8 cellular contexts compared by ENCODE assay signal in the genomic region with DNA sequence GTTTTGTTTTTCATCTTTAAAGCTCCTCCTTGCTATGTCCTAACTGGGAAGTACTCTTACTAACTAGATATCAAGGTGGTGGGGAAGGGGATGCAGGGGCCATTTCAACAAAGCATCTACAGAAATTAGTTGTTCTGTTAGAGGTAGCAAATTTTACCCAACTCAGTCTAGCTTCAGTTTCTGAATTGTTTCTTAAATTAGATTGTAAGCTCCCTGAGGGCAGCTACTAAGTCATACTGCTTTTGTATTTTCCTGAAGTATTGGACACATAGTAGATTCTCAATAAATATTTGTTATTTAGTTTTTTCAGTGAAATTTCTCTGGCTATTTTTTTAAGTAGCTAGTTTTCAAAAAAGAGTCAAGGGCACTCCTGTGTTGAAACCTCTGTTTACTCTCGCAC. TPM values are rescaled to one million over a fixed set of nuclear protein-coding genes. Genes with fewer than 3 reads are reported as not detected.
DNase-seq lines count a peak whose midpoint lies in the region; ATAC-seq and TF ChIP-seq lines count a peak whose summit lies in the region.

No MANE protein-coding gene starts in this region.

- DNase-seq in CD4-positive, CD25-positive, alpha-beta regulatory T cell: peak in 1 of 3 donors; percentile 14
- DNase-seq in Karpas-422 (no peak), choroid plexus epithelial cell (ENCODE audit: low read depth) (peak; percentile 14), NCI-H510A (lab: John Stamatoyannopoulos, UW) (no peak), AG08395 (ENCODE audit: low spot score) (no peak), HEK293T (ENCODE audit: extremely low spot score) (no peak)

- H3K4me3 Mint-ChIP-seq in CD4-positive, CD25-positive, alpha-beta regulatory T cell: peak overlapping the region; percentile 91 to 99 (median 96)

- H3K9me3 ChIP-seq in CD4-positive, CD25-positive, alpha-beta regulatory T cell (ENCODE audit: control insufficient read depth in 2 of 2, low read length in 2 of 2): no peaks in the 10 kb centered on the region
- H3K9me3 ChIP-seq in Karpas-422 (ENCODE audit: low read length) (no peaks in the 10 kb centered on the region), neural cell (ENCODE audit: low read length) (no peaks in the 10 kb centered on the region)

- CTCF ChIA-PET in HEK293T (lab: Yijun Ruan, JAX): interaction anchor here (1.2 kb wide), 1 partner anchor 49 kb away, joined by 4 read pairs; no protein-coding TSS in a partner anchor

- H3K79me2 ChIP-seq in Karpas-422 (ENCODE audit: low read length) (peaks cover 95% of the 10 kb centered on the region), neural cell (replicated peaks; ENCODE audit: insufficient read depth, low read length) (peaks cover 81% of the 10 kb centered on the region)

- H4K20me1 ChIP-seq in Karpas-422 (ENCODE audit: insufficient read depth, low read depth, low read length): peaks cover 18% of the 10 kb centered on the region
- no peaks in the 10 kb centered on the region for H4K20me1 ChIP-seq in neural cell (ENCODE audit: insufficient read depth)

- H3K4me1 ChIP-seq in CD4-positive, CD25-positive, alpha-beta regulatory T cell (ENCODE audit: control insufficient read depth, insufficient read depth, low read length, poor library complexity, severe bottlenecking): peaks cover 58% of the 10 kb centered on the region
- H3K4me1 ChIP-seq in Karpas-422 (ENCODE audit: low read length): peaks cover 46% of the 10 kb centered on the region

- peaks cover 34% of the 10 kb centered on the region for H3K36me3 ChIP-seq in CD4-positive, CD25-positive, alpha-beta regulatory T cell (ENCODE audit: control insufficient read depth, insufficient read depth, low read length)
- peaks cover 71% of the 10 kb centered on the region for H3K36me3 ChIP-seq in Karpas-422 (ENCODE audit: insufficient read depth, low read length)
- no peaks in the 10 kb centered on the region for H3K36me3 ChIP-seq in neural cell (ENCODE audit: insufficient read depth, low read length)

- no peaks in the 10 kb centered on the region for H3K27me3 ChIP-seq in CD4-positive, CD25-positive, alpha-beta regulatory T cell (ENCODE audit: control insufficient read depth, insufficient read depth, low read length)
- H3K27me3 ChIP-seq in Karpas-422 (ENCODE audit: low read length) (no peaks in the 10 kb centered on the region), neural cell (ENCODE audit: insufficient read depth, low read depth, low read length) (no peaks in the 10 kb centered on the region)

- H3K27me3 Mint-ChIP-seq in CD4-positive, CD25-positive, alpha-beta regulatory T cell: no peaks in the 10 kb centered on the region

- ATAC-seq in CD4-positive, CD25-positive, alpha-beta regulatory T cell (ENCODE audit: low read depth in 2 of 2): no peak
- no peak for ATAC-seq in HG02759 (IDR thresholded peaks at IDR 0.05; ENCODE audit: unreplicated experiment)

- peaks cover 0 to 3% (median 0%) of the 10 kb centered on the region in 7 donors for H3K9me3 Mint-ChIP-seq in CD4-positive, CD25-positive, alpha-beta regulatory T cell

- H2AFZ ChIP-seq in Karpas-422 (ENCODE audit: low read length) (no peak overlapping the region), neural cell (ENCODE audit: low read depth, low read length) (peak overlapping the region; percentile 4)

- peak overlapping the region; percentile 91 for H3K4me3 ChIP-seq in CD4-positive, CD25-positive, alpha-beta regulatory T cell (ENCODE audit: low read depth, low read length)
- H3K4me3 ChIP-seq in Karpas-422 (ENCODE audit: low read length) (peak overlapping the region; percentile 79), choroid plexus epithelial cell (ENCODE audit: low read depth, low read length) (peak overlapping the region; percentile 94), neural cell (ENCODE audit: low read length) (peak overlapping the region; percentile 76)

- no peak for TF ChIP-seq RAD21 in neural cell (conservative IDR thresholded peaks at IDR 0.05)

- H3K4me2 ChIP-seq in Karpas-422 (ENCODE audit: low read depth, low read length, poor library complexity, severe bottlenecking): peak overlapping the region; percentile 93
- peak overlapping the region; percentile 78 for H3K4me2 ChIP-seq in neural cell (ENCODE audit: low read length)

- H3F3A ChIP-seq in neural cell (ENCODE audit: insufficient read depth, low read length, poor library complexity, severe bottlenecking): peaks cover 8% of the 10 kb centered on the region

- peaks cover 51 to 83% (median 65%) of the 10 kb centered on the region in 4 donors for H3K4me1 Mint-ChIP-seq in CD4-positive, CD25-positive, alpha-beta regulatory T cell

- peak overlapping the region; percentile 95; the same call in 1 of the 2 replicates for H3K9ac ChIP-seq in Karpas-422 (ENCODE audit: low read length)
- peak overlapping the region; percentile 99 for H3K9ac ChIP-seq in neural cell (ENCODE audit: low read length)

- no peak for TF ChIP-seq EP300 in neural cell (conservative IDR thresholded peaks at IDR 0.05; ENCODE audit: poor library complexity, severe bottlenecking)

- H3K27ac ChIP-seq in CD4-positive, CD25-positive, alpha-beta regulatory T cell (ENCODE audit: insufficient read depth, low read length, poor library complexity, severe bottlenecking): peak overlapping the region; percentile 99
- H3K27ac ChIP-seq in Karpas-422 (ENCODE audit: low read length) (0 out of 2 replicates have a peak overlapping the region, but pooled peaks have one; percentile 81), neural cell (ENCODE audit: low read length) (peak overlapping the region; percentile 97)

- H3K9me2 ChIP-seq in Karpas-422 (replicated peaks; ENCODE audit: insufficient read depth, low read length): no peaks in the 10 kb centered on the region
- H3K9me2 ChIP-seq in neural cell (ENCODE audit: insufficient read depth, low read length): no peaks in the 10 kb centered on the region

- peaks cover 35% of the 10 kb centered on the region for H3K36me3 Mint-ChIP-seq in CD4-positive, CD25-positive, alpha-beta regulatory T cell

- peak overlapping the region in 2 of 3 donors; percentile 99 to 100 for H3K27ac Mint-ChIP-seq in CD4-positive, CD25-positive, alpha-beta regulatory T cell

- TF ChIP-seq CTCF in choroid plexus epithelial cell (conservative IDR thresholded peaks at IDR 0.05; ENCODE audit: low read depth, low read length) (no peak), neural cell (IDR thresholded peaks at IDR 0.05; ENCODE audit: poor library complexity, severe bottlenecking) (no peak)

- POLR2A ChIA-PET in HEK293T (lab: Yijun Ruan, JAX): no interaction called here

TF ChIP-seq in neural cell, 6 proteins besides CTCF, POLR2A, EP300 and RAD21 (continues in another document):
- TF ChIP-seq EZH2 (IDR thresholded peaks at IDR 0.05; ENCODE audit: borderline replicate concordance, insufficient read depth, low read length, poor library complexity, severe bottlenecking) (no peak), SMC3 (conservative IDR thresholded peaks at IDR 0.05; ENCODE audit: poor library complexity) (no peak)

TF ChIP-seq in HEK293T, 16 proteins besides CTCF, POLR2A, EP300 and RAD21:
- TF ChIP-seq FOXA1 (IDR thresholded peaks at IDR 0.05): no peak
- no peak for TF ChIP-seq SP1 (IDR thresholded peaks at IDR 0.05)
- TF ChIP-seq ZNF384 (IDR thresholded peaks at IDR 0.05): no peak
- no peak for TF ChIP-seq TARDBP (IDR thresholded peaks at IDR 0.05)
- no peak for TF ChIP-seq BHLHE40 (IDR thresholded peaks at IDR 0.05; ENCODE audit: borderline replicate concordance)
- TF ChIP-seq, protein P1, sequence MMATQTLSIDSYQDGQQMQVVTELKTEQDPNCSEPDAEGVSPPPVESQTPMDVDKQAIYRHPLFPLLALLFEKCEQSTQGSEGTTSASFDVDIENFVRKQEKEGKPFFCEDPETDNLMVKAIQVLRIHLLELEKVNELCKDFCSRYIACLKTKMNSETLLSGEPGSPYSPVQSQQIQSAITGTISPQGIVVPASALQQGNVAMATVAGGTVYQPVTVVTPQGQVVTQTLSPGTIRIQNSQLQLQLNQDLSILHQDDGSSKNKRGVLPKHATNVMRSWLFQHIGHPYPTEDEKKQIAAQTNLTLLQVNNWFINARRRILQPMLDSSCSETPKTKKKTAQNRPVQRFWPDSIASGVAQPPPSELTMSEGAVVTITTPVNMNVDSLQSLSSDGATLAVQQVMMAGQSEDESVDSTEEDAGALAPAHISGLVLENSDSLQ (IDR thresholded peaks at IDR 0.05): no peak
- TF ChIP-seq LEF1 (IDR thresholded peaks at IDR 0.05; ENCODE audit: borderline replicate concordance): no peak

RNA-seq across cellular contexts. Expression of a gene that starts 1.8 kb away (rescaled TPM):
- 194 TPM for total RNA-seq in CD4-positive, CD25-positive, alpha-beta regulatory T cell
- polyA plus RNA-seq in CD4-positive, CD25-positive, alpha-beta regulatory T cell: 10 to 100 TPM; 40.8 to 53.0 (median 46.0) TPM
- 58.6 and 119 TPM in 2 replicates for total RNA-seq in Karpas-422 (2014; rRNA removed; shearing (Covaris generic); ENCODE audit: low replicate concordance)
- 41.4 and 44.7 TPM in 2 replicates for polyA plus RNA-seq in neural cell
- 102 and 119 TPM in 2 replicates for polyA minus RNA-seq in neural cell

RNA-seq across cellular contexts. Expression of a gene that starts 16.4 kb away (rescaled TPM):
- total RNA-seq in CD4-positive, CD25-positive, alpha-beta regulatory T cell: not detected
- not detected for polyA plus RNA-seq in CD4-positive, CD25-positive, alpha-beta regulatory T cell
- not detected in 2 replicates for total RNA-seq in Karpas-422 (2014; rRNA removed; shearing (Covaris generic); ENCODE audit: low replicate concordance)
- not detected in 2 replicates for polyA plus RNA-seq in neural cell
- not detected in 2 replicates for polyA minus RNA-seq in neural cell

RNA-seq across cellular contexts. Expression of a gene that starts 30.6 kb away (rescaled TPM):
- total RNA-seq in CD4-positive, CD25-positive, alpha-beta regulatory T cell: 412 TPM
- polyA plus RNA-seq in CD4-positive, CD25-positive, alpha-beta regulatory T cell: 1,000 to 10,000 TPM in 1 of 4 donors, 100 to 1,000 TPM in 3; 780 to 1,027 (median 844) TPM
- total RNA-seq in Karpas-422 (2014; rRNA removed; shearing (Covaris generic); ENCODE audit: low replicate concordance): 257 and 258 TPM in 2 replicates
- 339 and 356 TPM in 2 replicates for polyA plus RNA-seq in neural cell
- 205 and 256 TPM in 2 replicates for polyA minus RNA-seq in neural cell

RNA-seq across cellular contexts. Expression of a gene that starts 49.9 kb away (rescaled TPM):
- 60.2 TPM for total RNA-seq in CD4-positive, CD25-positive, alpha-beta regulatory T cell
- polyA plus RNA-seq in CD4-positive, CD25-positive, alpha-beta regulatory T cell: 100 to 1,000 TPM; 166 to 213 (median 194) TPM
- total RNA-seq in Karpas-422 (2014; rRNA removed; shearing (Covaris generic); ENCODE audit: low replicate concordance): 184 and 229 TPM in 2 replicates
- polyA plus RNA-seq in neural cell: 126 and 155 TPM in 2 replicates
- 67.2 and 71.2 TPM in 2 replicates for polyA minus RNA-seq in neural cell
